ENCODE assay signal across 38 cellular contexts in genomic region chr18:57094199-57094598, GRCh38. TPM values are rescaled to one million over a fixed set of nuclear protein-coding genes. Genes with fewer than 3 reads are reported as not detected.
"Had no signal": no experiment of that assay in that cellular context is flagged by ENCODE, and none has a peak within 500 bp of the region (broad histone marks: within the 10 kb centered on the region; RNA-seq: fewer than 3 reads in every experiment).

No MANE protein-coding gene starts in this region.

- DNase-seq: activated CD4-positive, alpha-beta memory T cell treated with anti-CD3 and anti-CD28 coated beads for 36 hours; activated CD4-positive, alpha-beta T cell treated with anti-CD3 and anti-CD28 coated beads, Interleukin-2, amount 10 ng/mL, durations not matched to agents 24 days and 14 days; activated CD4-positive, CD25-positive, alpha-beta regulatory T cell treated with anti-CD3 and anti-CD28 coated beads, Interleukin-2, amount 50 U/mL, for 72 hours; activated CD8-positive, alpha-beta memory T cell treated with anti-CD3 and anti-CD28 coated beads, Interleukin-2, amount 50 U/mL, for 4 hours; activated gamma-delta T cell; activated naive CD4-positive, alpha-beta T cell treated with anti-CD3 and anti-CD28 coated beads, Interleukin-2, amount 50 U/mL, for 16 hours; activated naive CD8-positive, alpha-beta T cell treated with anti-CD3 and anti-CD28 coated beads, Interleukin-2, amount 50 U/mL, for 24 hours; activated T-cell treated with anti-CD3 and anti-CD28 coated beads, Interleukin-2, amount 50 U/mL, for 24 hours; amygdala; caudate nucleus; cortex of kidney; effector memory CD8-positive, alpha-beta T cell; heart right ventricle; left colon; naive B cell; nephron progenitor cell; ovary; stimulated activated CD4-positive, alpha-beta T cell treated with anti-CD3 and anti-CD28 coated beads, Interleukin-12 subunit alpha, Interleukin-12 subunit beta, amount 100 ng/mL, for 4 hours; stimulated activated CD4-positive, alpha-beta T cell treated with anti-CD3 and anti-CD28 coated beads, Interleukin-4, amount 100 ng/mL, for 1 hour; T-helper 9 cell; trophoblast cell; WERI-Rb-1 had no signal

- H3K36me3 ChIP-seq: heart right ventricle, ovary, thoracic aorta, WERI-Rb-1 had no signal

- H3K4me1 ChIP-seq: heart right ventricle had no signal

- H3K4me3 ChIP-seq: heart right ventricle, ovary, skin epidermis, thoracic aorta had no signal

- H3K9me3 ChIP-seq: ovary, thoracic aorta had no signal

- FAIRE-seq: endothelial cell of umbilical vein, keratinocyte, urothelium cell line had no signal

- H3K27ac ChIP-seq: heart right ventricle, ovary, skin epidermis, thoracic aorta, WERI-Rb-1 had no signal

- ATAC-seq: activated naive CD8-positive, alpha-beta T cell treated with anti-CD3 and anti-CD28 coated beads, Interleukin-2, amount 50 U/mL, for 24 hours; effector memory CD8-positive, alpha-beta T cell; heart right ventricle; left colon; sciatic nerve; stimulated activated effector memory CD8-positive, alpha-beta T cell treated with anti-CD3 and anti-CD28 coated beads, Interleukin-12 subunit alpha, Interleukin-12 subunit beta, amount 100 ng/mL, for 72 hours had no signal

- H3K27me3 ChIP-seq: ovary had no signal

RNA-seq across cellular contexts. Expression of gene BOD1L2, which starts 52.7 kb away (rescaled TPM):
- total RNA-seq: activated CD4-positive, alpha-beta memory T cell treated with anti-CD3 and anti-CD28 coated beads for 36 hours; activated CD4-positive, alpha-beta T cell treated with anti-CD3 and anti-CD28 coated beads, Interleukin-2, amount 10 ng/mL, durations not matched to agents 24 days and 14 days; activated CD8-positive, alpha-beta memory T cell treated with anti-CD3 and anti-CD28 coated beads for 36 hours; chondrocyte; endothelial cell of umbilical vein; fibroblast of lung; fibroblast of villous mesenchyme; heart right ventricle; left colon; lower leg skin; mesothelial cell of epicardium; ovary; progenitor cell of endocrine pancreas; renal cortical epithelial cell; sciatic nerve; thoracic aorta had no signal
- polyA plus RNA-seq: endothelial cell of umbilical vein, esophagus, fibroblast of lung, heart right ventricle, keratinocyte, ovary had no signal
